In the genomic region with DNA sequence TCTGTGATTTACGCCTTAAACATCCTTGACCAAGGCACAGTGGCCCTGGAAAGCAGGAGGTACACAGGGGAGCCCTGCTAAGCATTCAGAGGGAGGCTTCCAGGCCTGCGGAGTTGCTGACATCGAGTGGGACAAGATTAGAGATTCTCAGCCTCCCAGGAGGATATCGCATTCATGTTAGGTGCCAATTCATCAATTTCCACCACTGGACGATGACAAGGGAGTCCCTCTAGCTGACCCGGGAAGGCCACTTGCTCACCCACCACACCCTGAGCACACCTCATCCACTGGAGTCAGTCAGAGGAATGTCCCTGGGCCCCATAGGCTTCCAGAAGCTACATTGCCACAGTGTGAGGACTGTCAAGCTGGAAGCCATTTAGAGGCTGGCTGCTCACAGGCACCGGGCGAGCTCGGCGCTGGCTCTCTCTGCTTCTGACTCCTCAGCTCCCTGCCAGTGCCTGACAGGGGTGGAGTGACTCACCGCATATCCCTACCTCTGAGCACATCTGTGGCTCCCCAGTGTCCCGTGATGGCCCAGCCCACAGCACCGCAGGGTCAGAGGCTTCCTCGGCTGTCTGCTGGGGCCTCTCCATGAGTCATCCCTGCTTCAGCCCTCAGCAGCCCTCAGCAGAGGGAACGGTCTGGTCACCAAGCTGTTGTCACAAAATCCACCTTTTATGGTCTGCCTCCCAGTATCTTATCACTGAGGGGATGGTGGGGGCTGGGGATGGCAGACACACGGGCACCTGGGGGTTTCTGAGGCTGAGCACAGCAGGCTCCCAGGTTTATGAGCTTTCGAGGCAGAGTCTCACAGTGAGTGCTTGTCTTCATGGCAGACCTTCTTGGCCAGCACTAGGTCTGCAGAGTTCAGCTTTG, we compare ENCODE assay signal across 1 cellular context.
TF ChIP-seq lines count a peak whose summit lies in the region.

No MANE protein-coding gene starts in this region.

TF ChIP-seq in GM23338, 12 proteins besides CTCF, POLR2A, EP300 and RAD21 (continued from another document):
- TF ChIP-seq, protein P1, sequence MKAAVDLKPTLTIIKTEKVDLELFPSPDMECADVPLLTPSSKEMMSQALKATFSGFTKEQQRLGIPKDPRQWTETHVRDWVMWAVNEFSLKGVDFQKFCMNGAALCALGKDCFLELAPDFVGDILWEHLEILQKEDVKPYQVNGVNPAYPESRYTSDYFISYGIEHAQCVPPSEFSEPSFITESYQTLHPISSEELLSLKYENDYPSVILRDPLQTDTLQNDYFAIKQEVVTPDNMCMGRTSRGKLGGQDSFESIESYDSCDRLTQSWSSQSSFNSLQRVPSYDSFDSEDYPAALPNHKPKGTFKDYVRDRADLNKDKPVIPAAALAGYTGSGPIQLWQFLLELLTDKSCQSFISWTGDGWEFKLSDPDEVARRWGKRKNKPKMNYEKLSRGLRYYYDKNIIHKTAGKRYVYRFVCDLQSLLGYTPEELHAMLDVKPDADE (IDR thresholded peaks at IDR 0.05): no peak
- TF ChIP-seq CREB1 (CRISPR knock-in tag; IDR thresholded peaks at IDR 0.05; ENCODE audit: low read depth) (no peak), EZH2 (IDR thresholded peaks at IDR 0.05; ENCODE audit: low read depth, unreplicated experiment) (no peak), JUNB (IDR thresholded peaks at IDR 0.05; ENCODE audit: unreplicated experiment) (no peak), EZH2phosphoT487 (IDR thresholded peaks at IDR 0.05; ENCODE audit: unreplicated experiment) (no peak)
- TF ChIP-seq, protein P2, sequence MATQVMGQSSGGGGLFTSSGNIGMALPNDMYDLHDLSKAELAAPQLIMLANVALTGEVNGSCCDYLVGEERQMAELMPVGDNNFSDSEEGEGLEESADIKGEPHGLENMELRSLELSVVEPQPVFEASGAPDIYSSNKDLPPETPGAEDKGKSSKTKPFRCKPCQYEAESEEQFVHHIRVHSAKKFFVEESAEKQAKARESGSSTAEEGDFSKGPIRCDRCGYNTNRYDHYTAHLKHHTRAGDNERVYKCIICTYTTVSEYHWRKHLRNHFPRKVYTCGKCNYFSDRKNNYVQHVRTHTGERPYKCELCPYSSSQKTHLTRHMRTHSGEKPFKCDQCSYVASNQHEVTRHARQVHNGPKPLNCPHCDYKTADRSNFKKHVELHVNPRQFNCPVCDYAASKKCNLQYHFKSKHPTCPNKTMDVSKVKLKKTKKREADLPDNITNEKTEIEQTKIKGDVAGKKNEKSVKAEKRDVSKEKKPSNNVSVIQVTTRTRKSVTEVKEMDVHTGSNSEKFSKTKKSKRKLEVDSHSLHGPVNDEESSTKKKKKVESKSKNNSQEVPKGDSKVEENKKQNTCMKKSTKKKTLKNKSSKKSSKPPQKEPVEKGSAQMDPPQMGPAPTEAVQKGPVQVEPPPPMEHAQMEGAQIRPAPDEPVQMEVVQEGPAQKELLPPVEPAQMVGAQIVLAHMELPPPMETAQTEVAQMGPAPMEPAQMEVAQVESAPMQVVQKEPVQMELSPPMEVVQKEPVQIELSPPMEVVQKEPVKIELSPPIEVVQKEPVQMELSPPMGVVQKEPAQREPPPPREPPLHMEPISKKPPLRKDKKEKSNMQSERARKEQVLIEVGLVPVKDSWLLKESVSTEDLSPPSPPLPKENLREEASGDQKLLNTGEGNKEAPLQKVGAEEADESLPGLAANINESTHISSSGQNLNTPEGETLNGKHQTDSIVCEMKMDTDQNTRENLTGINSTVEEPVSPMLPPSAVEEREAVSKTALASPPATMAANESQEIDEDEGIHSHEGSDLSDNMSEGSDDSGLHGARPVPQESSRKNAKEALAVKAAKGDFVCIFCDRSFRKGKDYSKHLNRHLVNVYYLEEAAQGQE (IDR thresholded peaks at IDR 0.05; ENCODE audit: unreplicated experiment): no peak
